In the genomic region with DNA sequence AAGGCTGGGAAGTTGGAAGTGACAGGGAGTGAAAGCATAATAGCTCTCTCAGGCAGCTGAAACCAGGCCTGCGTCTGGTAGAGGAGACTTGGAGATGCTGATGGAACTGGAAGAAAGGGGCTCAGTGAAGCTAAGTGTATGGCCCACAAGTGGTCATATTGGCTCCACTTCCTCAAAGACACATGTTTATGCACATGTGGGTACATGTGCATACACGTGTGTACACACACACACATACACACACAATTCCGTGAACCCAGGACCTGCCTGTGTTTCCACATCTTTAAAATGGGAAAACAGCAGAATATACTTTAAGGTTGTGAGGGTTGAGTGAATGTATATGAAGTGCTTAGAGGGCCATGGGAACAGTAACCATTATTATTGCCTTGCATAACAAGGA, we compare ENCODE assay signal across 34 cellular contexts.
"Had no signal": no experiment of that assay in that cellular context is flagged by ENCODE, and none has a peak within 500 bp of the region (broad histone marks: within the 10 kb centered on the region; RNA-seq: fewer than 3 reads in every experiment).

No MANE protein-coding gene starts in this region.

- H3K9me3 ChIP-seq: MG63 had no signal

- DNase-seq: Karpas-422, Kasumi-1, MG63, MM.1S, MV-4-11, NCI-H1048, NCI-H1092, NCI-H1092 treated with DMSO at 0.1 percent for 48 hours, NCI-H1105, NCI-H1105 treated with DMSO at 0.1 percent for 48 hours, NCI-H1417, NCI-H1417 treated with DMSO at 0.1 percent for 48 hours, NCI-H1436, NCI-H1436 treated with DMSO at 0.1 percent for 48 hours, NCI-H146, NCI-H1694, NCI-H1694 treated with DMSO at 0.1 percent for 48 hours, NCI-H187, NCI-H187 treated with DMSO at 0.1 percent for 48 hours, NCI-H1930, NCI-H2029, NCI-H2029 treated with DMSO at 0.1 percent for 48 hours, NCI-H2081, NCI-H2081 treated with DMSO at 0.1 percent for 48 hours, NCI-H2107, NCI-H2171, NCI-H2171 treated with DMSO at 0.1 percent for 48 hours, NCI-H2227 treated with DMSO at 0.1 percent for 48 hours, NCI-H226, NCI-H345, NCI-H446, NCI-H446 treated with DMSO at 0.1 percent for 48 hours, NCI-H510A, NCI-H510A treated with DMSO at 0.1 percent for 48 hours had no signal

- H3K4me3 ChIP-seq: MG63 had no signal

- H3K36me3 ChIP-seq: MG63 had no signal

- H3K27me3 ChIP-seq: MG63 had no signal
